Comparison of ENCODE assay signal across 19 cellular contexts in the genomic region with DNA sequence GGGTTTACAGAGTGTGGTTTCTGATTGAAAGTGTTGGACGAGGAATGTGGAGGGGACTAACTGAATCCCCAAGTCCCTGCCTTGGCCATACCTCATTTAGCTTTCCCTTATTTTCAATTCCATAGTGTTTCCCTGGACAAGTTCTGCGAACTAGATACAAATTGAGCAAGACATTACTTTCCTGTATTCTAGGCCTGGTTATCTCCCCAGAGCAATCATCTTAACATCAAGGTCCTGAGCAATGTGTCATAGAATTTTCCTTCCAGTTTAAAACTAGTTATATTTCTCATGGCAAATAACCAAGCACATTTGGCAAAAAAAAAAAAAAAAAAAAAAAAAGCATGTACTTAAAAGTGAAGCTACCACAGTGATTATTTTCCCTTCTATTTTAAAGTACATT.
A peak's percentile ranks its signal among the peaks of the same experiment; 100 is the strongest.
DNase-seq lines count a peak whose midpoint lies in the region; ATAC-seq and TF ChIP-seq lines count a peak whose summit lies in the region.
"Had no signal": no experiment of that assay in that cellular context is flagged by ENCODE, and none has a peak within 500 bp of the region (broad histone marks: within the 10 kb centered on the region; RNA-seq: fewer than 3 reads in every experiment).

No MANE protein-coding gene starts in this region.

- H3K4me1 ChIP-seq in GM23248 (ENCODE audit: insufficient read depth) = no peaks in the 10 kb centered on the region

- TF ChIP-seq CTCF in fibroblast of mammary gland (conservative IDR thresholded peaks at IDR 0.05; ENCODE audit: control insufficient read depth, insufficient read depth, low read depth, low read length) = no peak

- no peak overlapping the region for H3K4me2 ChIP-seq in GM23248 (ENCODE audit: unreplicated experiment)

- H3K79me2 ChIP-seq in GM23248 (ENCODE audit: insufficient read depth) = no peaks in the 10 kb centered on the region

- H3F3A ChIP-seq in GM23248 (ENCODE audit: insufficient read depth) = no peaks in the 10 kb centered on the region

- H3K27me3 ChIP-seq in GM23248 (replicated peaks; ENCODE audit: insufficient read depth) = no peaks in the 10 kb centered on the region; the same call in 1 of the 2 replicates
- H3K27me3 ChIP-seq: MG63 had no signal

- no peaks in the 10 kb centered on the region for H3K9me3 ChIP-seq in GM23248 (ENCODE audit: low read depth)
- H3K9me3 ChIP-seq: MG63 had no signal

- H3K9me2 ChIP-seq in GM23248 (ENCODE audit: insufficient read depth) = no peaks in the 10 kb centered on the region

- H3K4me3 ChIP-seq in GM23248 (no peak overlapping the region), fibroblast of mammary gland (ENCODE audit: control insufficient read depth, low read depth, low read length) (no peak overlapping the region)
- H3K4me3 ChIP-seq: MG63 had no signal

- WGBS in GM23248 (ENCODE audit: low coverage in 1 of 2, low lambda C conversion rate in 2 of 2, missing lambda C conversion rate in 2 of 2), 2 experiments = 66 to 72% methylated on average over 2 of the region's 2 CpGs

- no peak overlapping the region for H3K27ac ChIP-seq in GM23248

- DNase-seq in GM23248 (peak; percentile 17), amniotic stem cell (lab: John Stamatoyannopoulos, UW) (peak; percentile 2), fibroblast of mammary gland (ENCODE audit: low read depth) (peak; percentile 10), stromal cell of bone marrow (ENCODE audit: low read depth) (peak; percentile 66), kidney tubule cell (ENCODE audit: low spot score) (no peak)
- DNase-seq: C1 segment of cervical spinal cord; CD4-positive, alpha-beta memory T cell; COR-L47; GF-D8; KG1; MG63; NCI-H2029 treated with DMSO at 0.1 percent for 48 hours; NCI-H2227 treated with DMSO at 0.1 percent for 48 hours; NCI-H69; Right ventricle myocardium superior; RPMI8226 had no signal

- ATAC-seq in HG02642 (IDR thresholded peaks at IDR 0.05; ENCODE audit: poor library complexity, unreplicated experiment) (no peak), HG03097 (IDR thresholded peaks at IDR 0.05; ENCODE audit: low FRiP score, unreplicated experiment) (no peak), GM21381 (IDR thresholded peaks at IDR 0.05; ENCODE audit: unreplicated experiment) (no peak)

- H2AFZ ChIP-seq in GM23248 = no peak overlapping the region

- H3K9ac ChIP-seq in GM23248 = no peak overlapping the region

- in situ Hi-C loops in GM23248 (cut with MboI) = no loop called here

- H3K36me3 ChIP-seq in GM23248 (ENCODE audit: low read depth) = no peaks in the 10 kb centered on the region
- H3K36me3 ChIP-seq: MG63 had no signal

- no peaks in the 10 kb centered on the region for H4K20me1 ChIP-seq in GM23248 (ENCODE audit: insufficient read depth)
